Comparison of ENCODE assay signal across 8 cellular contexts in genomic region chr1:234398849-234399381, GRCh38. TPM values are rescaled to one million over a fixed set of nuclear protein-coding genes. Genes with fewer than 3 reads are reported as not detected.
A peak's percentile ranks its signal among the peaks of the same experiment; 100 is the strongest.
DNase-seq lines count a peak whose midpoint lies in the region; ATAC-seq and TF ChIP-seq lines count a peak whose summit lies in the region.

No MANE protein-coding gene starts in this region.

- in situ Hi-C loops in GM23248 (cut with MboI): no loop called here

- H3K9ac ChIP-seq in GM23248: peak overlapping the region; percentile 10; the same call in 1 of the 2 replicates

- H3K79me2 ChIP-seq in GM23248 (ENCODE audit: insufficient read depth): no peaks in the 10 kb centered on the region

- CTCF ChIA-PET in GM10248 (lab: Yijun Ruan, JAX): interaction anchor here (1.2 to 1.4 kb wide), 3 partner anchors 9 to 694 kb away, joined by 3 read pairs; no protein-coding TSS in a partner anchor

- TF ChIP-seq CTCF in GM10248 (IDR thresholded peaks at IDR 0.05; ENCODE audit: control extremely low read depth, extremely low read depth, low read depth, missing control alignments): no peak
- no peak for TF ChIP-seq CTCF in left lung (IDR thresholded peaks at IDR 0.05)
- no peak for TF ChIP-seq CTCF in osteocyte (IDR thresholded peaks at IDR 0.05)

- H3K4me3 Mint-ChIP-seq in osteocyte (ENCODE audit: unreplicated experiment): no peak overlapping the region

- H3K27ac ChIP-seq in GM23248: 0 out of 2 replicates have a peak overlapping the region, but pooled peaks have one; percentile 22
- peak overlapping the region in 1 of 2 donors; percentile 73 for H3K27ac ChIP-seq in left lung

- H3K4me3 ChIP-seq in GM23248 (peak overlapping the region; percentile 30; the same call in 1 of the 2 replicates), left lung (peak overlapping the region in 1 of 2 donors; percentile 23)

- H3K9me3 ChIP-seq in GM23248 (ENCODE audit: low read depth) (no peaks in the 10 kb centered on the region), left lung (no peaks in the 10 kb centered on the region)

- peak; percentile 54 for DNase-seq in GM10248 (ENCODE audit: extremely low spot score)
- peak; percentile 79 for DNase-seq in GM23248
- DNase-seq in OCI-M1 (lab: John Stamatoyannopoulos, UW): peak; percentile 89
- no peak for DNase-seq in left lung
- DNase-seq in osteocyte (ENCODE audit: extremely low spot score, unreplicated experiment): no peak
- no peak for DNase-seq in DMS114 treated with DMSO at 0.1 percent for 48 hours (lab: John Stamatoyannopoulos, UW; ENCODE audit: unreplicated experiment)
- DNase-seq in DMS 273 (lab: John Stamatoyannopoulos, UW; ENCODE audit: unreplicated experiment): no peak
- DNase-seq in DMS79 treated with DMSO at 0.1 percent for 48 hours (lab: John Stamatoyannopoulos, UW): no peak

- peaks cover 7% of the 10 kb centered on the region for H3K4me1 Mint-ChIP-seq in osteocyte (ENCODE audit: unreplicated experiment)

- WGBS in GM23248 (ENCODE audit: low coverage in 1 of 2, low lambda C conversion rate in 2 of 2, missing lambda C conversion rate in 2 of 2), 2 experiments: 35 to 37% methylated on average over 8 of the region's 8 CpGs

- H3K4me1 ChIP-seq in GM23248 (ENCODE audit: insufficient read depth) (peaks cover 7% of the 10 kb centered on the region), left lung (peaks cover 0 to 32% of the 10 kb centered on the region in 2 donors)

- peak; percentile 21 for ATAC-seq in left lung

- H3K27me3 ChIP-seq in GM23248 (replicated peaks; ENCODE audit: insufficient read depth): no peaks in the 10 kb centered on the region
- H3K27me3 ChIP-seq in left lung: no peaks in the 10 kb centered on the region

- H3K27me3 Mint-ChIP-seq in osteocyte (ENCODE audit: unreplicated experiment): no peaks in the 10 kb centered on the region

- no peaks in the 10 kb centered on the region for H3K9me3 Mint-ChIP-seq in osteocyte (ENCODE audit: unreplicated experiment)

- H2AFZ ChIP-seq in GM23248: peak overlapping the region; percentile 53

- no peaks in the 10 kb centered on the region for H3K9me2 ChIP-seq in GM23248 (ENCODE audit: insufficient read depth)

- peak overlapping the region; percentile 65 for H3K4me2 ChIP-seq in GM23248 (ENCODE audit: unreplicated experiment)

- peaks cover 21% of the 10 kb centered on the region; the same call in 1 of the 2 replicates for H3F3A ChIP-seq in GM23248 (ENCODE audit: insufficient read depth)

- intact Hi-C loops in left lung (cut with DNase I): no loop called here

- H3K36me3 ChIP-seq in GM23248 (ENCODE audit: low read depth) (no peaks in the 10 kb centered on the region), left lung (no peaks in the 10 kb centered on the region)

- peaks cover 7% of the 10 kb centered on the region for H3K36me3 Mint-ChIP-seq in osteocyte (ENCODE audit: unreplicated experiment)

- H3K27ac Mint-ChIP-seq in osteocyte (ENCODE audit: unreplicated experiment): no peak overlapping the region

- POLR2A ChIA-PET in GM10248 (lab: Yijun Ruan, JAX): interaction anchor here (1.3 kb wide), 1 partner anchor 11 kb away, joined by 4 read pairs; no protein-coding TSS in a partner anchor

- H4K20me1 ChIP-seq in GM23248 (ENCODE audit: insufficient read depth): no peaks in the 10 kb centered on the region

RNA-seq across cellular contexts. Expression of gene COA6, which starts 25.7 kb away (rescaled TPM):
- 5.4 and 28.3 TPM in 2 replicates for total RNA-seq in GM23248 (2014; rRNA removed; shearing (Covaris generic))
- polyA plus RNA-seq in GM23248 (2016; fragmentation: Nextera tagmentation; extraction: Ambion mirVana): 44.7 and 52.2 TPM in 2 replicates
- total RNA-seq in left lung (10 to 100 TPM; 27.1 to 27.4 TPM), osteocyte (28.7 and 28.8 TPM in 2 replicates)

Comparison
In these comparisons a context has a peak if more than half of its experiments do, and no peak if none do; other contexts are left out.
1. DNase-seq: peak in GM10248 (single experiment), GM23248 (single experiment) and OCI-M1 (single experiment); none in left lung (0 of 2), osteocyte (single experiment), DMS114 treated with DMSO at 0.1 percent for 48 hours (single experiment), DMS 273 (single experiment) and DMS79 treated with DMSO at 0.1 percent for 48 hours (single experiment).